Comparison of ENCODE assay signal across 7 cellular contexts in the genomic region with DNA sequence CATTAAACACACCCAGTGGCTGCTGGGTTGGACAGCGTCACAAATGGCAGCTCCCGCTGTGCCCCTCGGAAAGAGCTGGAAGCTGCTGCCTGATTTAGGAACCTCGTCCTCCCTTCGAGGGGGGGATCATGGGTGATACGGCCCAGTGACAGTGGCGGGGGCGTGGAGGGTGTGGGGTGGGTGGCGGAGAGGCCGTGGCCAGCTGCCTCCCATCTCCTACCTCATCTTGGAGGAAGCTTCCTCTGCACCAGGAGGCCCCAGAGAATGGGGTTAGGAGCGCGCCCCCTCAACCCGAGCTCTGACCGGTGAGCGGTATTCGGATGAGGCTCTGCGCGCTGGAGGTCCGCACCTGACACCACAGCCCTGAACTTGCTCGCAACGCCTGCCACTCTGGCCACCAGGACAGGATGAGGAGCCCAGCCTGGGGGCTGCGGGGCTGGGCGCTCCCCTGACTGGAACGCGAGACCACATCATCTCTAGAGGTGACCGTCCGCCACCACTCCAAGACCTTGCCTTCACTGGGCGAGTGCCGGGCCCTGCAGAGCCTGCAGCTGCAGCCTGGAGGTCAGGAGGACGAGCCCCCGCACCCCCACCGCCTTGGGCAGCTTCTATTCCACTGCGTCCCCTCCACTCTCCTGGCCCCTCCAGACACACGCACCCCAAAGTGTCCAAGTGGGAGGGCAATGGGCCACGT.
"Had no signal": no experiment of that assay in that cellular context is flagged by ENCODE, and none has a peak within 500 bp of the region (broad histone marks: within the 10 kb centered on the region; RNA-seq: fewer than 3 reads in every experiment).

No MANE protein-coding gene starts in this region.

- H3K4me3 ChIP-seq: GM23248 had no signal

- H3K9me3 Mint-ChIP-seq: H9 had no signal

- H3K4me3 Mint-ChIP-seq: H9 had no signal

- FAIRE-seq: HTR-8/SVneo had no signal

- H3K27ac ChIP-seq: GM23248 had no signal

- DNase-seq: GM23248, GOT3, H9, HCEC 1CT, IMR-90, KBM-7 had no signal

- H2AFZ ChIP-seq: GM23248 had no signal
